ENCODE assay signal across 8 cellular contexts in the genomic region with DNA sequence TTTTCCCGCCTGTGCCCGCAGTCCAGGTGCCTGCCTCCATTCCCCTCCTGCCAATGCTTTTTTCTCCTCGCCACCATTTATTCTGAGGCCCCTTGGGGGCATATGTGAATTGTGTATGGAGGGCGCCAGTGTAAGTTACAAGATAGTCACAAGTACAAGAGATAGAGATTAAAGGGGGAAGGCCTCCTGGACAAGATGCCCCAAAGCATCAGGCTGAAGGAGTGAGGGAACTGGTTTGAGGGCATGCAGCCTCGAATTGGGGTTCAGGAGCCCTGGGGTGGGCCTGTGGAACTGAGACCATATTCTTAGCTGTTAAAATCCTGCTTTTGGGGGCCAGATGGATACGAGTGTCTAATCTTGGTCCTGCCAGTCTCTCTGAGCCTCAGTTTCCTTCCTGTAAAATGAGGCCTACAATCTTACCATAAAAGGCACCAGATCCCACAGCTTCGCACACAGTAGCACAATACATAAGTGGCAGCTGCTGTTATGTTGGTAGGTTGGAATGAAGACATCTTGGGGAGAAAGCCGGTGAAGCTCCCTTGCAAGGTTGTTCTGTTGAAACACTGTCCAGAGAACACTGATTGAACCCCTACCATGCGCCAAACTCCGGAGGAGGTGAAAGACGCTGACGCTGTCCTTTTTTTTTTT. TPM values are rescaled to one million over a fixed set of nuclear protein-coding genes. Genes with fewer than 3 reads are reported as not detected.
DNase-seq lines count a peak whose midpoint lies in the region; ATAC-seq and TF ChIP-seq lines count a peak whose summit lies in the region.

No MANE protein-coding gene starts in this region.

- ATAC-seq in activated naive CD4-positive, alpha-beta T cell treated with anti-CD3 and anti-CD28 coated beads, Interleukin-2, amount 50 U/mL, for 72 hours = no peak
- no peak for ATAC-seq in natural killer cell

- TF ChIP-seq CTCF in A673 (conservative IDR thresholded peaks at IDR 0.05; ENCODE audit: low read depth, low read length) (peak; percentile 16; the same call in 1 of the 2 replicates), HFF-Myc (IDR thresholded peaks at IDR 0.05; ENCODE audit: low read depth, low read length, missing control alignments) (no peak), natural killer cell (IDR thresholded peaks at IDR 0.05) (peak; percentile 59)

- H3K9me3 ChIP-seq in A673 (ENCODE audit: low read depth, low read length, poor library complexity, severe bottlenecking) = no peaks in the 10 kb centered on the region

- CTCF ChIA-PET in A673 (lab: Charles Lee) = interaction anchor here (0.7 to 1.1 kb wide), 3 partner anchors 17 to 48 kb away, joined by 3 to 7 read pairs (median 4); a partner anchor contains a TSS

- H3K4me3 ChIP-seq in A673 (ENCODE audit: low read depth, low read length, poor library complexity, severe bottlenecking) = peak overlapping the region; percentile 62
- peak overlapping the region; percentile 69 for H3K4me3 ChIP-seq in HFF-Myc (replicated peaks; ENCODE audit: low read depth, low read length)

- H3K27me3 ChIP-seq in A673 (replicated peaks; ENCODE audit: insufficient read depth, low read depth, low read length, poor library complexity) = no peaks in the 10 kb centered on the region

- H3K36me3 Mint-ChIP-seq in activated naive CD4-positive, alpha-beta T cell treated with anti-CD3 and anti-CD28 coated beads, Interleukin-2, amount 50 U/mL, for 72 hours = peaks cover 9 to 15% of the 10 kb centered on the region in 2 donors
- no peaks in the 10 kb centered on the region for H3K36me3 Mint-ChIP-seq in natural killer cell

- H3K27ac ChIP-seq in A673 (ENCODE audit: low read depth, low read length, poor library complexity, severe bottlenecking) = no peak overlapping the region

- no TSS peak for BruUV-seq in A673 (replicated peaks; lab: Mats Ljungman, UMichigan)

- peak overlapping the region; percentile 84 for H3K4me3 Mint-ChIP-seq in natural killer cell

- DNase-seq in A673 (ENCODE audit: low spot score) = no peak
- DNase-seq in HFF-Myc (ENCODE audit: extremely low read depth, low read depth) = no peak
- no peak for DNase-seq in activated naive CD4-positive, alpha-beta T cell treated with anti-CD3 and anti-CD28 coated beads, Interleukin-2, amount 50 U/mL, for 72 hours (ENCODE audit: low spot score in 2 of 2)
- no peak for DNase-seq in natural killer cell
- DNase-seq in amygdala (lab: John Stamatoyannopoulos, UW) = no peak
- no peak for DNase-seq in NCI-H69 (lab: John Stamatoyannopoulos, UW)
- DNase-seq in NCI-H1417 treated with DMSO at 0.1 percent for 48 hours (lab: John Stamatoyannopoulos, UW) = no peak
- no peak for DNase-seq in MV-4-11 (lab: John Stamatoyannopoulos, UW)

- POLR2A ChIA-PET in A673 (lab: Charles Lee; ENCODE audit: low non-redundant PET) = no interaction called here

- no peaks in the 10 kb centered on the region for H3K9me3 Mint-ChIP-seq in activated naive CD4-positive, alpha-beta T cell treated with anti-CD3 and anti-CD28 coated beads, Interleukin-2, amount 50 U/mL, for 72 hours
- H3K9me3 Mint-ChIP-seq in natural killer cell = no peaks in the 10 kb centered on the region

- intact Hi-C loops in A673 (cut with micrococcal nuclease; ENCODE audit: unreplicated experiment) = loop anchor here (1.0 to 10.0 kb wide), 5 partner anchors 48 to 1112 kb away; a partner anchor contains a TSS
- intact Hi-C loops in natural killer cell (cut with micrococcal nuclease) = loop anchor here (1.0 to 5.0 kb wide), 3 partner anchors 48 to 970 kb away; no protein-coding TSS in a partner anchor

- peaks cover 27% of the 10 kb centered on the region for H3K4me1 ChIP-seq in A673 (ENCODE audit: insufficient read depth, low read length, poor library complexity, severe bottlenecking)

- H3K4me1 Mint-ChIP-seq in natural killer cell = peaks cover 5 to 11% of the 10 kb centered on the region in 2 donors

- no peaks in the 10 kb centered on the region for H3K27me3 Mint-ChIP-seq in natural killer cell (ENCODE audit: low read depth in 2 of 2)

- peaks cover 12% of the 10 kb centered on the region for H3K36me3 ChIP-seq in A673 (ENCODE audit: insufficient read depth, low read length, poor library complexity, severe bottlenecking)

- H3K27ac Mint-ChIP-seq in activated naive CD4-positive, alpha-beta T cell treated with anti-CD3 and anti-CD28 coated beads, Interleukin-2, amount 50 U/mL, for 72 hours = peak overlapping the region; percentile 83 to 89
- H3K27ac Mint-ChIP-seq in natural killer cell = peak overlapping the region; percentile 68 to 88

RNA-seq across cellular contexts. Expression of a gene that starts 0.5 kb away (rescaled TPM):
- total RNA-seq in A673 (2021) (3.4 and 3.8 TPM in 2 replicates), natural killer cell (10 to 100 TPM; 19.9 to 25.1 (median 20.1) TPM)
- total RNA-seq in activated naive CD4-positive, alpha-beta T cell treated with anti-CD3 and anti-CD28 coated beads, Interleukin-2, amount 50 U/mL, for 72 hours = 10 to 100 TPM; 34.7 to 40.1 TPM

RNA-seq across cellular contexts. Expression of a gene that starts 25.7 kb away (rescaled TPM):
- total RNA-seq in A673 (2021) (307 and 328 TPM in 2 replicates), natural killer cell (100 to 1,000 TPM; 110 to 124 (median 117) TPM)
- 100 to 1,000 TPM; 192 to 271 TPM for total RNA-seq in activated naive CD4-positive, alpha-beta T cell treated with anti-CD3 and anti-CD28 coated beads, Interleukin-2, amount 50 U/mL, for 72 hours
